ENCODE assay signal across 29 cellular contexts in the genomic region with DNA sequence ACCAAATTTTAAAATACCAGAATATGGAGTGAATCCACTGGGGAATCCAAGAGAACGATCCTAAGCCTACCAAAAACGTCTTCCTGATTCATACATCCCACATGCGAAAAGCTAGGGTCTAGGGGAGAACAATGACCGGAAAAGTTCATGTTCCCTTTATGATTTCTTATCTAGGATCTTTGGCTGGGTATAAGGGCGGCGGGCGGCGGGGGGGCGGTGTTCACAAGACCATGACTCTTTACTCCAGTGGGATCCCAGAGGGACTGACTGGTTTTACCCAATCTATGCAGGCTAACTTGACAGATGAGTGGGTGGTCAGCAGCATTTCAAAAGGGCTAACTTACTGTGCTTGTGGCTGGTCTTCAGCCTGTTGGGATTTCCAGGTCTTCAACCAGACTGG. TPM values are rescaled to one million over a fixed set of nuclear protein-coding genes. Genes with fewer than 3 reads are reported as not detected.
"Had no signal": no experiment of that assay in that cellular context is flagged by ENCODE, and none has a peak within 500 bp of the region (broad histone marks: within the 10 kb centered on the region; RNA-seq: fewer than 3 reads in every experiment).

No MANE protein-coding gene starts in this region.

- DNase-seq: stimulated activated CD4-positive, alpha-beta T cell treated with anti-CD3 and anti-CD28 coated beads, Interleukin-2, amount 100 ng/mL, for 48 hours; stimulated activated CD4-positive, alpha-beta T cell treated with anti-CD3 and anti-CD28 coated beads, Interleukin-4, amount 100 ng/mL, for 1 hour; stimulated activated CD4-positive, alpha-beta T cell treated with anti-CD3 and anti-CD28 coated beads, Interleukin-4, amount 100 ng/mL, for 24 hours; stimulated activated CD4-positive, alpha-beta T cell treated with anti-CD3 and anti-CD28 coated beads, Interleukin-4, amount 100 ng/mL, for 4 hours; stimulated activated CD8-positive, alpha-beta memory T cell treated with anti-CD3 and anti-CD28 coated beads, Interleukin-4, amount 100 ng/mL, for 48 hours; stimulated activated naive B cell treated with anti-CD40 and anti-IgM and Interleukin-4, amounts not matched to agents 10 μg/mL and 1 μg/mL and 100 μg/mL, for 72 hours; stimulated activated naive CD4-positive, alpha-beta T cell; stimulated activated naive CD4-positive, alpha-beta T cell treated with Interleukin-2 at 50 U/mL for 16 hours; stimulated activated naive CD8-positive, alpha-beta T cell treated with anti-CD3 and anti-CD28 coated beads, Interleukin-15, amount 100 ng/mL, for 72 hours; stimulated activated naive CD8-positive, alpha-beta T cell treated with anti-CD3 and anti-CD28 coated beads, Interleukin-15, Interleukin-2, amounts not matched to agents 100 U/mL and 50 U/mL, for 24 hours; stomach; substantia nigra; testis; thyroid gland; tibial artery; transverse colon; trophoblast cell; upper lobe of right lung; uterus had no signal

- H3K4me1 ChIP-seq: testis, thyroid gland, tibial artery, tibial nerve, transverse colon, upper lobe of left lung, upper lobe of right lung, uterus had no signal

- H3K4me3 Mint-ChIP-seq: stimulated activated effector memory CD8-positive, alpha-beta T cell treated with anti-CD3 and anti-CD28 coated beads, Interleukin-12 subunit alpha, Interleukin-12 subunit beta, amount 100 ng/mL, for 72 hours; stimulated activated memory B cell treated with anti-CD40 and anti-IgM and Interleukin-4, amounts not matched to agents 10 μg/mL and 1 μg/mL and 100 μg/mL, for 72 hours; stimulated activated naive B cell treated with anti-CD40 and anti-IgM and Interleukin-4, amounts not matched to agents 10 μg/mL and 1 μg/mL and 100 μg/mL, for 72 hours; stimulated activated naive CD8-positive, alpha-beta T cell treated with anti-CD3 and anti-CD28 coated beads, Interleukin-15, amount 100 ng/mL, for 72 hours; stimulated activated naive CD8-positive, alpha-beta T cell treated with anti-CD3 and anti-CD28 coated beads, Interleukin-15, Interleukin-2, amounts not matched to agents 100 ng/mL and 50 ng/mL, for 24 hours; type B pancreatic cell had no signal

- H3K4me1 Mint-ChIP-seq: stimulated activated effector memory CD8-positive, alpha-beta T cell treated with anti-CD3 and anti-CD28 coated beads, Interleukin-12 subunit alpha, Interleukin-12 subunit beta, amount 100 ng/mL, for 72 hours; stimulated activated memory B cell treated with anti-CD40 and anti-IgM and Interleukin-4, amounts not matched to agents 10 μg/mL and 1 μg/mL and 100 μg/mL, for 72 hours; stimulated activated naive B cell treated with anti-CD40 and anti-IgM and Interleukin-4, amounts not matched to agents 10 μg/mL and 1 μg/mL and 100 μg/mL, for 72 hours; stimulated activated naive CD8-positive, alpha-beta T cell treated with anti-CD3 and anti-CD28 coated beads, Interleukin-15, amount 100 ng/mL, for 72 hours had no signal

- H3K9me3 ChIP-seq: stomach, suprapubic skin, testis, thoracic aorta, thyroid gland, tibial artery, tibial nerve, transverse colon, upper lobe of left lung, upper lobe of right lung, uterus, vagina had no signal

- ATAC-seq: stimulated activated effector memory CD8-positive, alpha-beta T cell treated with anti-CD3 and anti-CD28 coated beads, Interleukin-12 subunit alpha, Interleukin-12 subunit beta, amount 100 ng/mL, for 72 hours; stimulated activated memory B cell treated with anti-CD40 and anti-IgM and Interleukin-4, amounts not matched to agents 10 μg/mL and 1 μg/mL and 100 μg/mL, for 72 hours; stimulated activated naive B cell treated with anti-CD40 and anti-IgM and Interleukin-4, amounts not matched to agents 10 μg/mL and 1 μg/mL and 100 μg/mL, for 72 hours; stimulated activated naive CD8-positive, alpha-beta T cell treated with anti-CD3 and anti-CD28 coated beads, Interleukin-15, amount 100 ng/mL, for 72 hours; stimulated activated naive CD8-positive, alpha-beta T cell treated with anti-CD3 and anti-CD28 coated beads, Interleukin-15, Interleukin-2, amounts not matched to agents 100 U/mL and 50 U/mL, for 24 hours; upper lobe of right lung had no signal

- H3K27ac Mint-ChIP-seq: stimulated activated effector memory CD8-positive, alpha-beta T cell treated with anti-CD3 and anti-CD28 coated beads, Interleukin-12 subunit alpha, Interleukin-12 subunit beta, amount 100 ng/mL, for 72 hours; stimulated activated memory B cell treated with anti-CD40 and anti-IgM and Interleukin-4, amounts not matched to agents 10 μg/mL and 1 μg/mL and 100 μg/mL, for 72 hours; stimulated activated naive B cell treated with anti-CD40 and anti-IgM and Interleukin-4, amounts not matched to agents 10 μg/mL and 1 μg/mL and 100 μg/mL, for 72 hours; stimulated activated naive CD8-positive, alpha-beta T cell treated with anti-CD3 and anti-CD28 coated beads, Interleukin-15, amount 100 ng/mL, for 72 hours; stimulated activated naive CD8-positive, alpha-beta T cell treated with anti-CD3 and anti-CD28 coated beads, Interleukin-15, Interleukin-2, amounts not matched to agents 100 ng/mL and 50 ng/mL, for 24 hours; type B pancreatic cell had no signal

- H3K27me3 Mint-ChIP-seq: stimulated activated naive CD8-positive, alpha-beta T cell treated with anti-CD3 and anti-CD28 coated beads, Interleukin-15, amount 100 ng/mL, for 72 hours had no signal

- FAIRE-seq: urothelium cell line had no signal

- H3K9me3 Mint-ChIP-seq: stimulated activated effector memory CD8-positive, alpha-beta T cell treated with anti-CD3 and anti-CD28 coated beads, Interleukin-12 subunit alpha, Interleukin-12 subunit beta, amount 100 ng/mL, for 72 hours; stimulated activated memory B cell treated with anti-CD40 and anti-IgM and Interleukin-4, amounts not matched to agents 10 μg/mL and 1 μg/mL and 100 μg/mL, for 72 hours; stimulated activated naive B cell treated with anti-CD40 and anti-IgM and Interleukin-4, amounts not matched to agents 10 μg/mL and 1 μg/mL and 100 μg/mL, for 72 hours; stimulated activated naive CD8-positive, alpha-beta T cell treated with anti-CD3 and anti-CD28 coated beads, Interleukin-15, amount 100 ng/mL, for 72 hours; stimulated activated naive CD8-positive, alpha-beta T cell treated with anti-CD3 and anti-CD28 coated beads, Interleukin-15, Interleukin-2, amounts not matched to agents 100 ng/mL and 50 ng/mL, for 24 hours had no signal

- H3K4me3 ChIP-seq: stomach, suprapubic skin, testis, thoracic aorta, thyroid gland, tibial artery, tibial nerve, transverse colon, upper lobe of left lung, upper lobe of right lung, uterus, vagina had no signal

- H3K36me3 Mint-ChIP-seq: stimulated activated effector memory CD8-positive, alpha-beta T cell treated with anti-CD3 and anti-CD28 coated beads, Interleukin-12 subunit alpha, Interleukin-12 subunit beta, amount 100 ng/mL, for 72 hours; stimulated activated memory B cell treated with anti-CD40 and anti-IgM and Interleukin-4, amounts not matched to agents 10 μg/mL and 1 μg/mL and 100 μg/mL, for 72 hours; stimulated activated naive B cell treated with anti-CD40 and anti-IgM and Interleukin-4, amounts not matched to agents 10 μg/mL and 1 μg/mL and 100 μg/mL, for 72 hours; type B pancreatic cell had no signal

- H3K27me3 ChIP-seq: stomach, suprapubic skin, testis, thyroid gland, tibial artery, tibial nerve, transverse colon, upper lobe of left lung, upper lobe of right lung, uterus, vagina had no signal

- H3K27ac ChIP-seq: stomach, suprapubic skin, testis, thoracic aorta, thyroid gland, tibial artery, tibial nerve, transverse colon, upper lobe of left lung, upper lobe of right lung, uterus, vagina had no signal

- H3K36me3 ChIP-seq: stomach, suprapubic skin, thoracic aorta, thyroid gland, tibial artery, tibial nerve, transverse colon, upper lobe of left lung, upper lobe of right lung, uterus, vagina had no signal

RNA-seq across cellular contexts. Expression of gene CNIH3, which starts 40.2 kb away (rescaled TPM):
- total RNA-seq: vagina had no signal
